ENCODE assay signal across 19 cellular contexts in the genomic region with DNA sequence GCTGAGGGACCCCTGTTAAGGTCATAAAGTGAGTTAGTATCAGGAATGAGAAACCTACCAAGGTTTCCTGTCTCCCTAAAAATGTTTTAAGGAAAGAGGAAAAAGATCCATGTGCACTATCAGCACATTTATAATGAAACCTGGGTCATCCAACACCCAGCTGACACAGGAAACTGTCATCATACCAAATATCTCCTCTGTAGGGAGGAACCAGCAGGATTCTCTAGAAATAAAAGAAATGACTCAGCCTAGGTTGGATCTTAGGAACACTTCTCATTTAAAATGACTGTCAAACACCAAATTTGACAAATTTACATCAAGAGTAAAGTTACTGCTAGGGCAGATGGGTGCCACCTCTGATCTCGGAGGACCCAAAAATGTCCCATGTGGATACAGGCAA. TPM values are rescaled to one million over a fixed set of nuclear protein-coding genes. Genes with fewer than 3 reads are reported as not detected.
DNase-seq lines count a peak whose midpoint lies in the region; ATAC-seq and TF ChIP-seq lines count a peak whose summit lies in the region.
"Had no signal": no experiment of that assay in that cellular context is flagged by ENCODE, and none has a peak within 500 bp of the region (broad histone marks: within the 10 kb centered on the region; RNA-seq: fewer than 3 reads in every experiment).

No MANE protein-coding gene starts in this region.

- no peak overlapping the region for H2AFZ ChIP-seq in GM23248

- peaks cover 4% of the 10 kb centered on the region for H3K9me3 Mint-ChIP-seq in activated CD8-positive, alpha-beta T cell treated with anti-CD3 and anti-CD28 coated beads for 36 hours
- H3K9me3 Mint-ChIP-seq in activated CD8-positive, alpha-beta T cell treated with anti-CD3 and anti-CD28 coated beads, Interleukin-2, amount 10 ng/mL, durations not matched to agents 7 days and 5 days (ENCODE audit: insufficient read depth) = no peaks in the 10 kb centered on the region
- no peaks in the 10 kb centered on the region for H3K9me3 Mint-ChIP-seq in activated naive CD8-positive, alpha-beta T cell (ENCODE audit: low read depth)
- no peaks in the 10 kb centered on the region for H3K9me3 Mint-ChIP-seq in natural killer cell
- H3K9me3 Mint-ChIP-seq: WTC11 had no signal

- H3K27me3 Mint-ChIP-seq in activated CD8-positive, alpha-beta T cell treated with anti-CD3 and anti-CD28 coated beads for 36 hours = no peaks in the 10 kb centered on the region
- H3K27me3 Mint-ChIP-seq in activated CD8-positive, alpha-beta T cell treated with anti-CD3 and anti-CD28 coated beads, Interleukin-2, amount 10 ng/mL, durations not matched to agents 7 days and 5 days (ENCODE audit: low read depth) = no peaks in the 10 kb centered on the region
- H3K27me3 Mint-ChIP-seq in activated naive CD8-positive, alpha-beta T cell = no peaks in the 10 kb centered on the region
- H3K27me3 Mint-ChIP-seq in natural killer cell (ENCODE audit: low read depth in 2 of 2) = no peaks in the 10 kb centered on the region

- H3F3A ChIP-seq in GM23248 (ENCODE audit: insufficient read depth) = peaks cover 6% of the 10 kb centered on the region; the same call in 1 of the 2 replicates

- H3K4me2 ChIP-seq in GM23248 (ENCODE audit: unreplicated experiment) = peak overlapping the region; percentile 20

- H3K27ac Mint-ChIP-seq in activated CD8-positive, alpha-beta T cell treated with anti-CD3 and anti-CD28 coated beads for 36 hours = peak overlapping the region; percentile 80
- H3K27ac Mint-ChIP-seq in activated CD8-positive, alpha-beta T cell treated with anti-CD3 and anti-CD28 coated beads, Interleukin-2, amount 10 ng/mL, durations not matched to agents 7 days and 5 days = no peak overlapping the region
- peak overlapping the region; percentile 88 for H3K27ac Mint-ChIP-seq in activated naive CD8-positive, alpha-beta T cell
- peak overlapping the region; percentile 24 to 88 for H3K27ac Mint-ChIP-seq in natural killer cell
- H3K27ac Mint-ChIP-seq: progenitor cell of endocrine pancreas, WTC11 had no signal

- H3K79me2 ChIP-seq in GM23248 (ENCODE audit: insufficient read depth) = no peaks in the 10 kb centered on the region

- no peak overlapping the region for H3K9ac ChIP-seq in GM23248

- DNase-seq in activated CD8-positive, alpha-beta T cell treated with anti-CD3 and anti-CD28 coated beads for 36 hours = no peak
- DNase-seq in activated CD8-positive, alpha-beta T cell treated with anti-CD3 and anti-CD28 coated beads, Interleukin-2, amount 10 ng/mL, durations not matched to agents 7 days and 5 days = no peak
- DNase-seq in GM23248 (peak; percentile 43), natural killer cell (no peak), NCI-H1092 treated with DMSO at 0.1 percent for 48 hours (lab: John Stamatoyannopoulos, UW) (no peak), COLO829 (ENCODE audit: low spot score) (no peak)
- DNase-seq: ACHN, COR-L47, GDM1, left lung, MG63, NCI-H2081, testis had no signal

- intact Hi-C loops in activated CD8-positive, alpha-beta T cell treated with anti-CD3 and anti-CD28 coated beads for 36 hours (cut with micrococcal nuclease) = loop anchor here (5.0 kb wide), 1 partner anchor 38 kb away; no protein-coding TSS in a partner anchor
- intact Hi-C loops in natural killer cell (cut with micrococcal nuclease) = loop anchor here (1.0 to 5.0 kb wide), 2 partner anchors 10 to 38 kb away; no protein-coding TSS in a partner anchor

- no peak for TF ChIP-seq CTCF in activated CD8-positive, alpha-beta T cell treated with anti-CD3 and anti-CD28 coated beads for 36 hours (IDR thresholded peaks at IDR 0.05)
- no peak for TF ChIP-seq CTCF in natural killer cell (IDR thresholded peaks at IDR 0.05)

- no peak overlapping the region for H3K4me3 ChIP-seq in GM23248
- H3K4me3 ChIP-seq: ascending aorta, left lung, MG63, testis had no signal

- H3K27me3 ChIP-seq in GM23248 (replicated peaks; ENCODE audit: insufficient read depth) = no peaks in the 10 kb centered on the region
- H3K27me3 ChIP-seq: ascending aorta, left lung, MG63, testis had no signal

- no peaks in the 10 kb centered on the region for H3K9me2 ChIP-seq in GM23248 (ENCODE audit: insufficient read depth)

- POLR2A ChIA-PET in activated CD8-positive, alpha-beta T cell treated with anti-CD3 and anti-CD28 coated beads for 36 hours (lab: Charles Lee) = interaction anchor here (0.7 to 1.2 kb wide), 3 partner anchors 19 to 39 kb away, joined by 3 to 4 read pairs (median 3); no protein-coding TSS in a partner anchor
- POLR2A ChIA-PET in activated CD8-positive, alpha-beta T cell treated with anti-CD3 and anti-CD28 coated beads, Interleukin-2, amount 10 ng/mL, durations not matched to agents 7 days and 5 days (lab: Charles Lee) = interaction anchor here (0.6 kb wide), 1 partner anchor 1778 kb away, joined by 5 read pairs; no protein-coding TSS in a partner anchor

- no peak overlapping the region for H3K27ac ChIP-seq in GM23248
- H3K27ac ChIP-seq: ascending aorta, testis had no signal

- H4K20me1 ChIP-seq in GM23248 (ENCODE audit: insufficient read depth) = no peaks in the 10 kb centered on the region

- 90 to 100% methylated on average over 1 of the region's 1 CpG for WGBS in GM23248 (ENCODE audit: low coverage in 1 of 2, low lambda C conversion rate in 2 of 2, missing lambda C conversion rate in 2 of 2), 2 experiments

- peak; percentile 19 for ATAC-seq in activated CD8-positive, alpha-beta T cell treated with anti-CD3 and anti-CD28 coated beads for 36 hours
- ATAC-seq in activated CD8-positive, alpha-beta T cell treated with anti-CD3 and anti-CD28 coated beads, Interleukin-2, amount 10 ng/mL, durations not matched to agents 7 days and 5 days = no peak
- ATAC-seq in natural killer cell (peak in 1 of 3 donors; percentile 30), GM19455 (IDR thresholded peaks at IDR 0.05; ENCODE audit: unreplicated experiment) (no peak)
- ATAC-seq: left lung, Panc1, WTC11 had no signal

- CTCF ChIA-PET in activated CD8-positive, alpha-beta T cell treated with anti-CD3 and anti-CD28 coated beads for 36 hours (lab: Charles Lee) = interaction anchor here (1.0 to 2.0 kb wide), 4 partner anchors 9 to 137 kb away, joined by 3 to 7 read pairs (median 5); partner anchors contain the start of gene TBC1D7
- CTCF ChIA-PET in activated CD8-positive, alpha-beta T cell treated with anti-CD3 and anti-CD28 coated beads, Interleukin-2, amount 10 ng/mL, durations not matched to agents 7 days and 5 days (lab: Charles Lee) = interaction anchor here (1.2 to 1.4 kb wide), 2 partner anchors 11 to 150 kb away, joined by 3 to 6 read pairs; partner anchors contain the start of gene NOL7

- H3K36me3 ChIP-seq in GM23248 (ENCODE audit: low read depth) = no peaks in the 10 kb centered on the region
- H3K36me3 ChIP-seq: MG63 had no signal

- peaks cover 21% of the 10 kb centered on the region for H3K4me1 ChIP-seq in GM23248 (ENCODE audit: insufficient read depth)
- H3K4me1 ChIP-seq: ascending aorta, testis had no signal

- H3K9me3 ChIP-seq in GM23248 (ENCODE audit: low read depth) = no peaks in the 10 kb centered on the region
- H3K9me3 ChIP-seq: ascending aorta, left lung, MG63, testis had no signal

- H3K4me1 Mint-ChIP-seq in activated CD8-positive, alpha-beta T cell treated with anti-CD3 and anti-CD28 coated beads for 36 hours (ENCODE audit: low read depth) = peaks cover 66% of the 10 kb centered on the region
- H3K4me1 Mint-ChIP-seq in activated CD8-positive, alpha-beta T cell treated with anti-CD3 and anti-CD28 coated beads, Interleukin-2, amount 10 ng/mL, durations not matched to agents 7 days and 5 days (ENCODE audit: low read depth) = peaks cover 55% of the 10 kb centered on the region
- peaks cover 67% of the 10 kb centered on the region for H3K4me1 Mint-ChIP-seq in activated naive CD8-positive, alpha-beta T cell (ENCODE audit: low read depth)
- H3K4me1 Mint-ChIP-seq in natural killer cell = peaks cover 85 to 87% of the 10 kb centered on the region in 2 donors

- H3K4me3 Mint-ChIP-seq in activated CD8-positive, alpha-beta T cell treated with anti-CD3 and anti-CD28 coated beads for 36 hours = no peak overlapping the region
- no peak overlapping the region for H3K4me3 Mint-ChIP-seq in activated CD8-positive, alpha-beta T cell treated with anti-CD3 and anti-CD28 coated beads, Interleukin-2, amount 10 ng/mL, durations not matched to agents 7 days and 5 days
- H3K4me3 Mint-ChIP-seq in activated naive CD8-positive, alpha-beta T cell = peak overlapping the region; percentile 21
- H3K4me3 Mint-ChIP-seq in natural killer cell = no peak overlapping the region
- H3K4me3 Mint-ChIP-seq: WTC11 had no signal

- H3K36me3 Mint-ChIP-seq in activated CD8-positive, alpha-beta T cell treated with anti-CD3 and anti-CD28 coated beads for 36 hours (ENCODE audit: low read depth) = peaks cover 34% of the 10 kb centered on the region
- H3K36me3 Mint-ChIP-seq in activated CD8-positive, alpha-beta T cell treated with anti-CD3 and anti-CD28 coated beads, Interleukin-2, amount 10 ng/mL, durations not matched to agents 7 days and 5 days (ENCODE audit: low read depth) = peaks cover 21% of the 10 kb centered on the region
- H3K36me3 Mint-ChIP-seq in activated naive CD8-positive, alpha-beta T cell = peaks cover 19% of the 10 kb centered on the region
- H3K36me3 Mint-ChIP-seq in natural killer cell = no peaks in the 10 kb centered on the region

- in situ Hi-C loops in GM23248 (cut with MboI) = no loop called here

RNA-seq across cellular contexts. Expression of gene GFOD1, which starts 21.7 kb away (rescaled TPM):
- total RNA-seq in activated CD8-positive, alpha-beta T cell treated with anti-CD3 and anti-CD28 coated beads for 36 hours = 10 to 100 TPM; 12.3 to 12.9 TPM
- 1 to 10 TPM; 8.0 to 8.7 TPM for total RNA-seq in activated CD8-positive, alpha-beta T cell treated with anti-CD3 and anti-CD28 coated beads, Interleukin-2, amount 10 ng/mL, durations not matched to agents 7 days and 5 days
- 0.97 and 1.6 TPM in 2 replicates for total RNA-seq in GM23248 (2014; rRNA removed; shearing (Covaris generic))
- 0.74 and 0.84 TPM in 2 replicates for polyA plus RNA-seq in GM23248 (2016; fragmentation: Nextera tagmentation; extraction: Ambion mirVana)
- 10 to 100 TPM; 59.7 to 74.5 (median 71.2) TPM for total RNA-seq in natural killer cell

Comparison
In these comparisons a context has a peak if more than half of its experiments do, and no peak if none do; other contexts are left out.
1. RNA of gene GFOD1, which starts 21.7 kb away (total RNA-seq): 59.7 to 74.5 TPM in natural killer cell; 12.3 to 12.9 TPM in activated CD8-positive, alpha-beta T cell treated with anti-CD3 and anti-CD28 coated beads for 36 hours, 8.0 to 8.7 TPM in activated CD8-positive, alpha-beta T cell treated with anti-CD3 and anti-CD28 coated beads, Interleukin-2, amount 10 ng/mL, durations not matched to agents 7 days and 5 days and 0.97 to 1.6 TPM in GM23248; every median in the first group is over 4 times any median in the second.